ENCODE assay signal across 21 cellular contexts in genomic region chr4:15852524-15852923, GRCh38.
"Had no signal": no experiment of that assay in that cellular context is flagged by ENCODE, and none has a peak within 500 bp of the region (broad histone marks: within the 10 kb centered on the region; RNA-seq: fewer than 3 reads in every experiment).

No MANE protein-coding gene starts in this region.

- H3K27ac ChIP-seq: coronary artery, lower lobe of right lung, ovary, psoas muscle, skin epidermis, spleen had no signal

- H3K4me3 ChIP-seq: coronary artery, esophagus squamous epithelium, lower lobe of right lung, ovary, psoas muscle, sigmoid colon, skin epidermis, spleen had no signal

- H3K36me3 ChIP-seq: esophagus squamous epithelium, lower lobe of right lung, ovary, sigmoid colon had no signal

- H3K9me3 ChIP-seq: esophagus squamous epithelium, lower lobe of right lung, ovary, psoas muscle, sigmoid colon, spleen had no signal

- DNase-seq: dermis blood vessel endothelial cell; effector memory CD4-positive, alpha-beta T cell; esophagus squamous epithelium; foreskin melanocyte; head of caudate nucleus; left ventricle myocardium superior; lower lobe of right lung; natural killer cell; occipital lobe; ovary; posterior cingulate gyrus; psoas muscle; right cardiac atrium; sigmoid colon; spleen; stimulated activated CD4-positive, alpha-beta T cell treated with anti-CD3 and anti-CD28 coated beads, Interleukin-4, amount 100 ng/mL, for 4 hours; stimulated activated naive CD8-positive, alpha-beta T cell treated with anti-CD3 and anti-CD28 coated beads, Interleukin-15, Interleukin-2, amounts not matched to agents 100 U/mL and 50 U/mL, for 24 hours; substantia nigra had no signal

- H3K4me1 ChIP-seq: lower lobe of right lung, psoas muscle, spleen had no signal

- H3K27me3 ChIP-seq: esophagus squamous epithelium, ovary, sigmoid colon, spleen had no signal

- ATAC-seq: left ventricle myocardium superior; lower lobe of right lung; natural killer cell; stimulated activated memory B cell treated with anti-CD40 and anti-IgM and Interleukin-4, amounts not matched to agents 10 μg/mL and 1 μg/mL and 100 μg/mL, for 72 hours; stimulated activated naive CD8-positive, alpha-beta T cell treated with anti-CD3 and anti-CD28 coated beads, Interleukin-15, Interleukin-2, amounts not matched to agents 100 U/mL and 50 U/mL, for 24 hours had no signal
